ENCODE assay signal across 12 cellular contexts in the genomic region with DNA sequence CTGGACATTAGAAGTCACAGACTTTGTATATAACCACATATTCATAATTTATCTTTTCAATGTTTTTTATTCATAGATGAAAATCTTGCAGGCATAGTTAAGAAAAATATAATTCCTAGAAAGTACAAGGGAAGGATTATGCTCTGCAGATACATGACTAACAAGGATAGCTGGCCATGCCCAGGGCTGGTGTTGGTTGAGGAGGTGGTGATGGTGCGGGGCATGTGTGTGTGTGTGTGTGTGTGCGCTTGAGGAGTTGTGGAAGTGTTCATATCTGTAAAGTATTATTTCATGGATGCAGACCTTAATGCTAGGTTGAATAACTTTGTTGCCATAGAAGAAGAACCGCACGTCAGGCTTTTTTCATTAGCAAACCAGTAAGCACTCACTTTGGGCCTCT. TPM values are rescaled to one million over a fixed set of nuclear protein-coding genes. Genes with fewer than 3 reads are reported as not detected.
A peak's percentile ranks its signal among the peaks of the same experiment; 100 is the strongest.
DNase-seq lines count a peak whose midpoint lies in the region; ATAC-seq and TF ChIP-seq lines count a peak whose summit lies in the region.
"Had no signal": no experiment of that assay in that cellular context is flagged by ENCODE, and none has a peak within 500 bp of the region (broad histone marks: within the 10 kb centered on the region; RNA-seq: fewer than 3 reads in every experiment).

No MANE protein-coding gene starts in this region.

- H3K9me3 Mint-ChIP-seq in activated CD8-positive, alpha-beta memory T cell treated with anti-CD3 and anti-CD28 coated beads, Interleukin-2, amount 10 ng/mL, durations not matched to agents 7 days and 5 days (ENCODE audit: low read depth), result no peaks in the 10 kb centered on the region
- no peaks in the 10 kb centered on the region for H3K9me3 Mint-ChIP-seq in MCF 10A (ENCODE audit: unreplicated experiment)

- CTCF ChIA-PET in activated CD8-positive, alpha-beta memory T cell treated with anti-CD3 and anti-CD28 coated beads, Interleukin-2, amount 10 ng/mL, durations not matched to agents 7 days and 5 days (lab: Charles Lee), result no interaction called here
- CTCF ChIA-PET in MCF 10A (lab: Yijun Ruan, JAX), result interaction anchor here (0.5 to 1.5 kb wide), 5 partner anchors 8 to 1035 kb away, joined by 4 to 5 read pairs (median 5); no protein-coding TSS in a partner anchor

- H3K79me1 ChIP-seq in mesenchymal stem cell (replicated peaks; ENCODE audit: low read length, poor library complexity, severe bottlenecking), result peaks cover 23% of the 10 kb centered on the region

- H4K8ac ChIP-seq in mesenchymal stem cell (ENCODE audit: low read length), result no peak overlapping the region

- no peak overlapping the region for H4K91ac ChIP-seq in mesenchymal stem cell (ENCODE audit: low read length)

- H3K4me1 Mint-ChIP-seq in activated CD8-positive, alpha-beta memory T cell treated with anti-CD3 and anti-CD28 coated beads, Interleukin-2, amount 10 ng/mL, durations not matched to agents 7 days and 5 days, result peaks cover 13% of the 10 kb centered on the region
- H3K4me1 Mint-ChIP-seq in MCF 10A (ENCODE audit: insufficient read depth, unreplicated experiment), result peaks cover 13% of the 10 kb centered on the region

- H3K4me2 ChIP-seq in mesenchymal stem cell (ENCODE audit: low read length, poor library complexity, severe bottlenecking), result peak overlapping the region; percentile 93

- in situ Hi-C loops in GM13977 (cut with MboI; ENCODE audit: low pct_unique_long_range_greater_than_20kb, low sequenced_read_pairs, unreplicated experiment), result loop anchor here (10.0 kb wide), 1 partner anchor 398 kb away; no protein-coding TSS in a partner anchor

- no peak overlapping the region for H3K4ac ChIP-seq in mesenchymal stem cell (ENCODE audit: low read depth in 1 of 2, low read length in 2 of 2)

- TF ChIP-seq CTCF in MCF 10A (IDR thresholded peaks at IDR 0.05; ENCODE audit: unreplicated experiment) (no peak), tibial artery (IDR thresholded peaks at IDR 0.05) (no peak), GM13977 (IDR thresholded peaks at IDR 0.05; ENCODE audit: extremely low read depth, insufficient read depth, missing control alignments) (no peak)

- H2BK120ac ChIP-seq in mesenchymal stem cell (ENCODE audit: low read depth, low read length), result no peak overlapping the region

- H3K27ac Mint-ChIP-seq in activated CD8-positive, alpha-beta memory T cell treated with anti-CD3 and anti-CD28 coated beads, Interleukin-2, amount 10 ng/mL, durations not matched to agents 7 days and 5 days, result no peak overlapping the region
- no peak overlapping the region for H3K27ac Mint-ChIP-seq in MCF 10A (ENCODE audit: low read depth, unreplicated experiment)

- no peak overlapping the region for H3K23ac ChIP-seq in mesenchymal stem cell (ENCODE audit: low read length in 2 of 2)

- no peak for ATAC-seq in activated CD8-positive, alpha-beta memory T cell treated with anti-CD3 and anti-CD28 coated beads, Interleukin-2, amount 10 ng/mL, durations not matched to agents 7 days and 5 days
- no peak for ATAC-seq in HG03460 (IDR thresholded peaks at IDR 0.05; ENCODE audit: unreplicated experiment)

- peak overlapping the region; percentile 88 for H3K9ac ChIP-seq in mesenchymal stem cell (ENCODE audit: low read length)

- H2BK5ac ChIP-seq in mesenchymal stem cell (ENCODE audit: low read depth, low read length, poor library complexity, severe bottlenecking), result no peak overlapping the region

- WGBS in mesenchymal stem cell, result 42% methylated on average over 3 of the region's 4 CpGs

- no peak overlapping the region for H3K4me3 Mint-ChIP-seq in activated CD8-positive, alpha-beta memory T cell treated with anti-CD3 and anti-CD28 coated beads, Interleukin-2, amount 10 ng/mL, durations not matched to agents 7 days and 5 days
- peak overlapping the region; percentile 70 for H3K4me3 Mint-ChIP-seq in MCF 10A (ENCODE audit: unreplicated experiment)

- no peak overlapping the region for H3K18ac ChIP-seq in mesenchymal stem cell (ENCODE audit: low read depth in 1 of 2, low read length in 2 of 2)

- POLR2A ChIA-PET in MCF 10A (lab: Yijun Ruan, JAX), result interaction anchor here (0.5 to 1.2 kb wide), 2 partner anchors 42 to 616 kb away, joined by 3 read pairs; no protein-coding TSS in a partner anchor

- DNase-seq in activated CD8-positive, alpha-beta memory T cell treated with anti-CD3 and anti-CD28 coated beads for 24 hours, result peak; percentile 42
- no peak for DNase-seq in activated CD8-positive, alpha-beta memory T cell treated with anti-CD3 and anti-CD28 coated beads, Interleukin-2, amount 10 ng/mL, durations not matched to agents 7 days and 5 days
- no peak for DNase-seq in MCF 10A (ENCODE audit: unreplicated experiment)
- peak; percentile 41 for DNase-seq in mesenchymal stem cell
- peak; percentile 17 to 55 for DNase-seq in tibial artery
- DNase-seq in GM13977 (ENCODE audit: low spot score), result no peak
- no peak for DNase-seq in amygdala (lab: John Stamatoyannopoulos, UW)
- DNase-seq: AML-193, NCI-H1417, posterior cingulate gyrus, RPMI8226 had no signal

- H3K27me3 ChIP-seq in mesenchymal stem cell (ENCODE audit: control insufficient read depth in 1 of 2, insufficient read depth in 1 of 2, low read length in 2 of 2) (no peaks in the 10 kb centered on the region), tibial artery (no peaks in the 10 kb centered on the region)

- H3K9me3 ChIP-seq in mesenchymal stem cell (ENCODE audit: control insufficient read depth, low read length) (no peaks in the 10 kb centered on the region), tibial artery (no peaks in the 10 kb centered on the region)

- peaks cover 53% of the 10 kb centered on the region for H3K27me3 Mint-ChIP-seq in activated CD8-positive, alpha-beta memory T cell treated with anti-CD3 and anti-CD28 coated beads, Interleukin-2, amount 10 ng/mL, durations not matched to agents 7 days and 5 days
- H3K27me3 Mint-ChIP-seq in MCF 10A (ENCODE audit: insufficient read depth, unreplicated experiment), result no peaks in the 10 kb centered on the region

- peaks cover 5 to 17% of the 10 kb centered on the region in 2 experiments for H3K36me3 ChIP-seq in mesenchymal stem cell (ENCODE audit: control insufficient read depth in 1 of 2, insufficient read depth in 2 of 2, low read depth in 1 of 2, low read length in 2 of 2)
- H3K36me3 ChIP-seq in tibial artery, result peaks cover 11% of the 10 kb centered on the region in 3 donors

- H2BK15ac ChIP-seq in mesenchymal stem cell (ENCODE audit: low read depth, poor library complexity, severe bottlenecking), result no peak overlapping the region

- H3K27ac ChIP-seq in mesenchymal stem cell (ENCODE audit: low read length, poor library complexity, severe bottlenecking) (no peak overlapping the region), tibial artery (peak overlapping the region; percentile 89 to 92)

- peak overlapping the region in 1 of 2 experiments; percentile 94 for H3K4me3 ChIP-seq in mesenchymal stem cell (ENCODE audit: insufficient read depth in 1 of 2, low read depth in 1 of 2, low read length in 2 of 2)
- peak overlapping the region; percentile 96 to 97 for H3K4me3 ChIP-seq in tibial artery

- H2BK12ac ChIP-seq in mesenchymal stem cell (ENCODE audit: low read length in 2 of 2), result no peak overlapping the region

- H3K14ac ChIP-seq in mesenchymal stem cell (ENCODE audit: low read length in 2 of 2), result peak overlapping the region in 1 of 2 experiments; percentile 74

- intact Hi-C loops in MCF 10A (cut with micrococcal nuclease), result no loop called here
- intact Hi-C loops in tibial artery (cut with DNase I; ENCODE audit: low total_unique reads), result loop anchor here (10.0 kb wide), 2 partner anchors 178 to 1278 kb away; no protein-coding TSS in a partner anchor

- no peaks in the 10 kb centered on the region for H3K36me3 Mint-ChIP-seq in activated CD8-positive, alpha-beta memory T cell treated with anti-CD3 and anti-CD28 coated beads, Interleukin-2, amount 10 ng/mL, durations not matched to agents 7 days and 5 days
- no peaks in the 10 kb centered on the region for H3K36me3 Mint-ChIP-seq in MCF 10A (ENCODE audit: insufficient read depth, unreplicated experiment)

- H3K4me1 ChIP-seq in mesenchymal stem cell (ENCODE audit: control insufficient read depth, insufficient read depth, low read depth, low read length) (peaks cover 10% of the 10 kb centered on the region), tibial artery (peaks cover 0 to 69% (median 44%) of the 10 kb centered on the region in 4 donors)

- H2AFZ ChIP-seq in mesenchymal stem cell (ENCODE audit: low read depth, low read length), result no peak overlapping the region

- no peak overlapping the region for H2AK5ac ChIP-seq in mesenchymal stem cell (ENCODE audit: low read length, severe bottlenecking)

- TSS peak; percentile 63 for BruUV-seq in MCF 10A (replicated peaks; lab: Mats Ljungman, UMichigan)

RNA-seq across cellular contexts. Expression of gene S1PR3, which starts 1.3 kb away (rescaled TPM):
- total RNA-seq in activated CD8-positive, alpha-beta memory T cell treated with anti-CD3 and anti-CD28 coated beads, Interleukin-2, amount 10 ng/mL, durations not matched to agents 7 days and 5 days, result under 1 TPM; 0.05 to 0.06 TPM
- total RNA-seq in MCF 10A (2022), result 2.7 and 2.8 TPM in 2 replicates
- 71.1 TPM for polyA plus RNA-seq in mesenchymal stem cell (2013, experiment 1 of 2)
- 71.6 TPM for polyA plus RNA-seq in mesenchymal stem cell (2013, experiment 2 of 2)

Comparison
In these comparisons a context has a peak if more than half of its experiments do, and no peak if none do; other contexts are left out.
1. DNase-seq: peak in activated CD8-positive, alpha-beta memory T cell treated with anti-CD3 and anti-CD28 coated beads for 24 hours (single experiment), mesenchymal stem cell (single experiment) and tibial artery (2 of 2); none in activated CD8-positive, alpha-beta memory T cell treated with anti-CD3 and anti-CD28 coated beads, Interleukin-2, amount 10 ng/mL, durations not matched to agents 7 days and 5 days (single experiment), MCF 10A (single experiment), GM13977 (single experiment) and amygdala (0 of 56).